In genomic region chr7:133545613-133546012, GRCh38 we compare ENCODE assay signal across 18 cellular contexts.
DNase-seq lines count a peak whose midpoint lies in the region; FAIRE-seq and TF ChIP-seq lines count a peak whose summit lies in the region.
"Had no signal": no experiment of that assay in that cellular context is flagged by ENCODE, and none has a peak within 500 bp of the region (broad histone marks: within the 10 kb centered on the region; RNA-seq: fewer than 3 reads in every experiment).

No MANE protein-coding gene starts in this region.

- DNase-seq in AG10803 (ENCODE audit: low read depth) (peak; percentile 43), HS-5 (ENCODE audit: low read depth) (peak; percentile 14), astrocyte (ENCODE audit: low read depth) (peak; percentile 66), fibroblast of the conjunctiva (ENCODE audit: low read depth) (peak; percentile 51), NCI-H1092 treated with DMSO at 0.1 percent for 48 hours (lab: John Stamatoyannopoulos, UW) (no peak), NCI-H187 treated with DMSO at 0.1 percent for 48 hours (lab: John Stamatoyannopoulos, UW) (no peak), GM13977 (ENCODE audit: low spot score) (no peak)
- no peak for DNase-seq in CD4-positive, alpha-beta memory T cell
- DNase-seq: activated CD4-positive, alpha-beta T cell treated with anti-CD3 and anti-CD28 coated beads, Interleukin-2, amount 10 ng/mL, durations not matched to agents 7 days and 5 days; activated T-cell treated with anti-CD3 and anti-CD28 coated beads for 4 hours; CD4-positive, CD25-positive, alpha-beta regulatory T cell; naive B cell; NCI-H2029 treated with DMSO at 0.1 percent for 48 hours; NCI-H526 had no signal

- H3K79me2 ChIP-seq in astrocyte (ENCODE audit: insufficient read depth, low read length) = no peaks in the 10 kb centered on the region

- FAIRE-seq in astrocyte (lab: Jason Lieb, UNC) = no peak

- intact Hi-C loops in CD4-positive, alpha-beta memory T cell (cut with micrococcal nuclease) = no loop called here

- no peak overlapping the region for H3K9ac ChIP-seq in astrocyte (ENCODE audit: low read length)
- H3K9ac ChIP-seq: parathyroid adenoma had no signal

- H3K27me3 ChIP-seq in astrocyte (ENCODE audit: insufficient read depth, low read length) = no peaks in the 10 kb centered on the region
- H3K27me3 ChIP-seq in CD4-positive, alpha-beta memory T cell (ENCODE audit: insufficient read depth, low read length) = no peaks in the 10 kb centered on the region
- H3K27me3 ChIP-seq: suprapubic skin had no signal

- no peaks in the 10 kb centered on the region for H4K20me1 ChIP-seq in astrocyte (ENCODE audit: insufficient read depth, low read length)

- H3K9me3 Mint-ChIP-seq in astrocyte (ENCODE audit: unreplicated experiment) = no peaks in the 10 kb centered on the region
- no peaks in the 10 kb centered on the region for H3K9me3 Mint-ChIP-seq in CD4-positive, alpha-beta memory T cell
- H3K9me3 Mint-ChIP-seq: activated CD4-positive, alpha-beta T cell treated with anti-CD3 and anti-CD28 coated beads, Interleukin-2, amount 10 ng/mL, durations not matched to agents 7 days and 5 days; activated naive CD4-positive, alpha-beta T cell treated with anti-CD3 and anti-CD28 coated beads, Interleukin-2, amount 50 U/mL, for 24 hours; naive B cell had no signal

- H3K27ac Mint-ChIP-seq in astrocyte (ENCODE audit: unreplicated experiment) = no peak overlapping the region
- no peak overlapping the region for H3K27ac Mint-ChIP-seq in CD4-positive, alpha-beta memory T cell
- H3K27ac Mint-ChIP-seq: activated CD4-positive, alpha-beta T cell treated with anti-CD3 and anti-CD28 coated beads, Interleukin-2, amount 10 ng/mL, durations not matched to agents 7 days and 5 days; activated naive CD4-positive, alpha-beta T cell treated with anti-CD3 and anti-CD28 coated beads, Interleukin-2, amount 50 U/mL, for 24 hours; naive B cell had no signal

- no peaks in the 10 kb centered on the region for H3K36me3 Mint-ChIP-seq in astrocyte (ENCODE audit: low read depth, unreplicated experiment)
- peaks cover 4 to 38% of the 10 kb centered on the region in 2 donors for H3K36me3 Mint-ChIP-seq in CD4-positive, alpha-beta memory T cell
- H3K36me3 Mint-ChIP-seq: naive B cell had no signal

- no peak overlapping the region for H3K27ac ChIP-seq in astrocyte (ENCODE audit: low read depth, low read length)
- H3K27ac ChIP-seq in CD4-positive, alpha-beta memory T cell (ENCODE audit: low read depth, low read length) = no peak overlapping the region
- H3K27ac ChIP-seq: parathyroid adenoma, suprapubic skin had no signal

- TF ChIP-seq CTCF in AG10803 (conservative IDR thresholded peaks at IDR 0.05; ENCODE audit: low read length) (no peak), astrocyte (IDR thresholded peaks at IDR 0.05; ENCODE audit: insufficient read depth, low read depth, low read length) (no peak), GM13977 (IDR thresholded peaks at IDR 0.05; ENCODE audit: extremely low read depth, insufficient read depth, missing control alignments) (no peak)

- no peaks in the 10 kb centered on the region for H3K36me3 ChIP-seq in astrocyte (ENCODE audit: insufficient read depth, low read length)
- H3K36me3 ChIP-seq in CD4-positive, alpha-beta memory T cell (ENCODE audit: insufficient read depth, low read length) = no peaks in the 10 kb centered on the region
- H3K36me3 ChIP-seq: suprapubic skin had no signal

- no peak overlapping the region for H3K4me2 ChIP-seq in astrocyte (ENCODE audit: low read length)
- H3K4me2 ChIP-seq: smooth muscle cell had no signal

- H3K4me3 ChIP-seq in AG10803 (ENCODE audit: low read length) (no peak overlapping the region), astrocyte (ENCODE audit: insufficient read depth, low read depth, low read length) (no peak overlapping the region)
- H3K4me3 ChIP-seq in CD4-positive, alpha-beta memory T cell (ENCODE audit: low read length in 2 of 2) = no peak overlapping the region
- H3K4me3 ChIP-seq: smooth muscle cell, suprapubic skin had no signal

- H3K4me1 Mint-ChIP-seq in astrocyte (ENCODE audit: low read depth, unreplicated experiment) = peaks cover 7% of the 10 kb centered on the region
- H3K4me1 Mint-ChIP-seq in CD4-positive, alpha-beta memory T cell = no peaks in the 10 kb centered on the region
- H3K4me1 Mint-ChIP-seq: activated CD4-positive, alpha-beta T cell treated with anti-CD3 and anti-CD28 coated beads, Interleukin-2, amount 10 ng/mL, durations not matched to agents 7 days and 5 days; activated naive CD4-positive, alpha-beta T cell treated with anti-CD3 and anti-CD28 coated beads, Interleukin-2, amount 50 U/mL, for 24 hours had no signal

- H3K27me3 Mint-ChIP-seq in astrocyte (ENCODE audit: low read depth, unreplicated experiment) = no peaks in the 10 kb centered on the region
- H3K27me3 Mint-ChIP-seq in CD4-positive, alpha-beta memory T cell = no peaks in the 10 kb centered on the region
- H3K27me3 Mint-ChIP-seq: activated CD4-positive, alpha-beta T cell treated with anti-CD3 and anti-CD28 coated beads, Interleukin-2, amount 10 ng/mL, durations not matched to agents 7 days and 5 days; activated naive CD4-positive, alpha-beta T cell treated with anti-CD3 and anti-CD28 coated beads, Interleukin-2, amount 50 U/mL, for 24 hours; CD4-positive, CD25-positive, alpha-beta regulatory T cell; naive B cell had no signal

- no peaks in the 10 kb centered on the region for H3K9me3 ChIP-seq in astrocyte (ENCODE audit: insufficient read depth, low read depth, low read length)
- H3K9me3 ChIP-seq in CD4-positive, alpha-beta memory T cell (ENCODE audit: control insufficient read depth in 1 of 2, low read length in 2 of 2) = no peaks in the 10 kb centered on the region
- H3K9me3 ChIP-seq: suprapubic skin had no signal

- POLR2A ChIA-PET in CD4-positive, alpha-beta memory T cell (lab: Charles Lee; ENCODE audit: partially characterized antibody) = no interaction called here

- in situ Hi-C loops in GM13977 (cut with MboI; ENCODE audit: low pct_unique_long_range_greater_than_20kb, low sequenced_read_pairs, unreplicated experiment) = no loop called here

- no peaks in the 10 kb centered on the region for H3K4me1 ChIP-seq in astrocyte (ENCODE audit: insufficient read depth, low read length)
- no peaks in the 10 kb centered on the region for H3K4me1 ChIP-seq in CD4-positive, alpha-beta memory T cell (ENCODE audit: insufficient read depth, low read length)
- H3K4me1 ChIP-seq: parathyroid adenoma, suprapubic skin had no signal

- CTCF ChIA-PET in CD4-positive, alpha-beta memory T cell (lab: Charles Lee; ENCODE audit: partially characterized antibody) = no interaction called here

- no peak overlapping the region for H3K4me3 Mint-ChIP-seq in astrocyte (ENCODE audit: unreplicated experiment)
- H3K4me3 Mint-ChIP-seq in CD4-positive, alpha-beta memory T cell = no peak overlapping the region
- H3K4me3 Mint-ChIP-seq: activated CD4-positive, alpha-beta T cell treated with anti-CD3 and anti-CD28 coated beads, Interleukin-2, amount 10 ng/mL, durations not matched to agents 7 days and 5 days; activated naive CD4-positive, alpha-beta T cell treated with anti-CD3 and anti-CD28 coated beads, Interleukin-2, amount 50 U/mL, for 24 hours; CD4-positive, CD25-positive, alpha-beta regulatory T cell; naive B cell had no signal

- H2AFZ ChIP-seq in astrocyte (ENCODE audit: low read depth, low read length) = no peak overlapping the region
- H2AFZ ChIP-seq: parathyroid adenoma had no signal

Comparison
In these comparisons a context has a peak if more than half of its experiments do, and no peak if none do; other contexts are left out.
1. DNase-seq: peak in AG10803 (single experiment), HS-5 (single experiment), astrocyte (single experiment) and fibroblast of the conjunctiva (single experiment); none in NCI-H1092 treated with DMSO at 0.1 percent for 48 hours (single experiment), CD4-positive, alpha-beta memory T cell (0 of 5), NCI-H187 treated with DMSO at 0.1 percent for 48 hours (single experiment) and GM13977 (single experiment).